ENCODE assay signal across 20 cellular contexts in the genomic region with DNA sequence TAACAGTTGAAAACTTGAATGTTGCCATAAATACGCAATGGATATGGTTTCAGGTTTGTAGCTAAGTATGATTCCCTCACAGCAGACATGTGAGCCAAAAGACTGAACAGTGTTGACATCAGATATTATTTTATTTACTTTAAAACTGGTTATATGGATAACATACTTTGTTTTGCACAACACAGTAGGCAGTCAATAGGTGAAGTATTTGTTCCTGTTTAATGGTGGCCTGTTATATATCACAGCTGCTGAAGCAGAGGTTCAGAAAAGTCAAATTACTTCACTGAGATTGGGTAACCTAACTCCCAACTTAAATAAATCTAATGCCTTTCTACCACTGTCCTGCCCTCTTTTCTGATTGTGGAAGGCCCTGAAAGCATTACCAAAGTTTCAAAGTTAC. TPM values are rescaled to one million over a fixed set of nuclear protein-coding genes. Genes with fewer than 3 reads are reported as not detected.
DNase-seq lines count a peak whose midpoint lies in the region; ATAC-seq and TF ChIP-seq lines count a peak whose summit lies in the region.
"Had no signal": no experiment of that assay in that cellular context is flagged by ENCODE, and none has a peak within 500 bp of the region (broad histone marks: within the 10 kb centered on the region; RNA-seq: fewer than 3 reads in every experiment).

No MANE protein-coding gene starts in this region.

- H3K27me3 Mint-ChIP-seq in nephron (ENCODE audit: low read depth) = no peaks in the 10 kb centered on the region
- no peaks in the 10 kb centered on the region for H3K27me3 Mint-ChIP-seq in activated naive CD4-positive, alpha-beta T cell treated with anti-CD3 and anti-CD28 coated beads, Interleukin-2, amount 10 ng/mL, durations not matched to agents 7 days and 5 days

- no TSS peak for BruUV-seq in PC-3 (replicated peaks; lab: Mats Ljungman, UMichigan)

- CTCF ChIA-PET in PC-3 (lab: Charles Lee) = no interaction called here
- CTCF ChIA-PET in activated naive CD4-positive, alpha-beta T cell treated with anti-CD3 and anti-CD28 coated beads, Interleukin-2, amount 10 ng/mL, durations not matched to agents 7 days and 5 days (lab: Charles Lee) = no interaction called here

- H3K36me3 ChIP-seq in PC-3 (ENCODE audit: low read depth, low read length) (no peaks in the 10 kb centered on the region), esophagus squamous epithelium (peaks cover 0 to 3% (median 0%) of the 10 kb centered on the region in 3 donors)
- H3K36me3 ChIP-seq: BLaER1 treated with 17β-estradiol and CSF1 and Interleukin-3, amounts not matched to agents 10 nM and 100 nM had no signal

- H3K9ac ChIP-seq in PC-3 (ENCODE audit: low read length) = no peak overlapping the region
- H3K9ac ChIP-seq: BLaER1 treated with 17β-estradiol and CSF1 and Interleukin-3, amounts not matched to agents 10 nM and 100 nM had no signal

- peak; percentile 14; the same call in 1 of the 2 replicates for ATAC-seq in PC-3
- ATAC-seq: A549 had no signal

- H3K9me3 Mint-ChIP-seq in nephron = no peaks in the 10 kb centered on the region
- H3K9me3 Mint-ChIP-seq in activated naive CD4-positive, alpha-beta T cell treated with anti-CD3 and anti-CD28 coated beads, Interleukin-2, amount 10 ng/mL, durations not matched to agents 7 days and 5 days = no peaks in the 10 kb centered on the region
- H3K9me3 Mint-ChIP-seq: HFFc6 had no signal

- H2AFZ ChIP-seq in PC-3 (ENCODE audit: low read length) = no peak overlapping the region

- DNase-seq in DMS53 (lab: John Stamatoyannopoulos, UW) (peak; percentile 74), PC-3 (no peak), esophagus squamous epithelium (lab: John Stamatoyannopoulos, UW) (no peak), NCI-H2029 treated with DMSO at 0.1 percent for 48 hours (lab: John Stamatoyannopoulos, UW) (no peak), erythroblast (lab: John Stamatoyannopoulos, UW) (no peak), ecto neural progenitor cell (ENCODE audit: low spot score) (no peak)
- no peak for DNase-seq in activated naive CD4-positive, alpha-beta T cell treated with anti-CD3 and anti-CD28 coated beads, Interleukin-2, amount 10 ng/mL, durations not matched to agents 7 days and 5 days
- DNase-seq: CD8-positive, alpha-beta memory T cell; DND-41; GOT3; HFFc6; Karpas-422; NCI-H1105 treated with DMSO at 0.1 percent for 48 hours; NCI-H1694 treated with DMSO at 0.1 percent for 48 hours; NCI-H226; NCI-H69; OCI-M1 had no signal

- H3K27ac ChIP-seq in PC-3 (ENCODE audit: low read length) = no peak overlapping the region
- H3K27ac ChIP-seq in esophagus squamous epithelium = peak overlapping the region in 3 of 4 donors; percentile 27 to 64 (median 38)
- H3K27ac ChIP-seq: A549; BLaER1 treated with 17β-estradiol and CSF1 and Interleukin-3, amounts not matched to agents 10 nM and 100 nM had no signal

- no peaks in the 10 kb centered on the region for H3K9me3 ChIP-seq in PC-3 (ENCODE audit: low read length)
- no peaks in the 10 kb centered on the region for H3K9me3 ChIP-seq in esophagus squamous epithelium
- H3K9me3 ChIP-seq: A549 had no signal

- H3K27me3 ChIP-seq in PC-3 (ENCODE audit: low read length) (no peaks in the 10 kb centered on the region), esophagus squamous epithelium (no peaks in the 10 kb centered on the region)
- H3K27me3 ChIP-seq: BLaER1 treated with 17β-estradiol and CSF1 and Interleukin-3, amounts not matched to agents 10 nM and 100 nM had no signal

- H3K4me3 ChIP-seq in PC-3 (ENCODE audit: low read length) = no peak overlapping the region
- no peak overlapping the region for H3K4me3 ChIP-seq in esophagus squamous epithelium
- H3K4me3 ChIP-seq: A549; BLaER1 treated with 17β-estradiol and CSF1 and Interleukin-3, amounts not matched to agents 10 nM and 100 nM had no signal

- peak overlapping the region in 2 of 3 experiments; percentile 37 to 47 for H3K27ac Mint-ChIP-seq in nephron
- no peak overlapping the region for H3K27ac Mint-ChIP-seq in activated naive CD4-positive, alpha-beta T cell treated with anti-CD3 and anti-CD28 coated beads, Interleukin-2, amount 10 ng/mL, durations not matched to agents 7 days and 5 days
- H3K27ac Mint-ChIP-seq: CD8-positive, alpha-beta memory T cell; HFFc6 had no signal

- peaks cover 30% of the 10 kb centered on the region for H3K36me3 Mint-ChIP-seq in nephron (ENCODE audit: low read depth)
- no peaks in the 10 kb centered on the region for H3K36me3 Mint-ChIP-seq in activated naive CD4-positive, alpha-beta T cell treated with anti-CD3 and anti-CD28 coated beads, Interleukin-2, amount 10 ng/mL, durations not matched to agents 7 days and 5 days
- H3K36me3 Mint-ChIP-seq: CD8-positive, alpha-beta memory T cell had no signal

- intact Hi-C loops in PC-3 (cut with micrococcal nuclease) = loop anchor here (5.0 kb wide), 1 partner anchor 33 kb away; no protein-coding TSS in a partner anchor
- intact Hi-C loops in esophagus squamous epithelium (cut with DNase I) = no loop called here

- H3K4me3 Mint-ChIP-seq in nephron = no peak overlapping the region
- no peak overlapping the region for H3K4me3 Mint-ChIP-seq in activated naive CD4-positive, alpha-beta T cell treated with anti-CD3 and anti-CD28 coated beads, Interleukin-2, amount 10 ng/mL, durations not matched to agents 7 days and 5 days
- H3K4me3 Mint-ChIP-seq: CD8-positive, alpha-beta memory T cell; HFFc6 had no signal

- TF ChIP-seq POLR2A in esophagus squamous epithelium (IDR thresholded peaks at IDR 0.05) (no peak), erythroblast (IDR thresholded peaks at IDR 0.05; ENCODE audit: low read length) (no peak)

- H3K4me2 ChIP-seq in PC-3 (ENCODE audit: low read length) = no peak overlapping the region
- H3K4me2 ChIP-seq: A549 had no signal

- H3K4me1 ChIP-seq in PC-3 (ENCODE audit: insufficient read depth, low read length) (peaks cover 33% of the 10 kb centered on the region), esophagus squamous epithelium (peaks cover 13 to 86% (median 35%) of the 10 kb centered on the region in 3 donors)

- H3K9me2 ChIP-seq in PC-3 (replicated peaks; ENCODE audit: low read length) = no peaks in the 10 kb centered on the region

- H3F3A ChIP-seq in PC-3 (ENCODE audit: low read length, unreplicated experiment) = no peaks in the 10 kb centered on the region

- H3K4me1 Mint-ChIP-seq in nephron = peaks cover 78% of the 10 kb centered on the region
- H3K4me1 Mint-ChIP-seq in activated naive CD4-positive, alpha-beta T cell treated with anti-CD3 and anti-CD28 coated beads, Interleukin-2, amount 10 ng/mL, durations not matched to agents 7 days and 5 days = no peaks in the 10 kb centered on the region
- H3K4me1 Mint-ChIP-seq: CD8-positive, alpha-beta memory T cell had no signal

- no peak for TF ChIP-seq CTCF in PC-3 (conservative IDR thresholded peaks at IDR 0.05; ENCODE audit: low read depth, low read length)
- TF ChIP-seq CTCF in esophagus squamous epithelium (IDR thresholded peaks at IDR 0.05) = no peak
- TF ChIP-seq CTCF in nephron (IDR thresholded peaks at IDR 0.05; ENCODE audit: unreplicated experiment in 3 of 3) = no peak

- H4K20me1 ChIP-seq in PC-3 (ENCODE audit: low read length) = 0 out of 2 replicates have a peak, but pooled peaks cover 8% of the 10 kb centered on the region
- H4K20me1 ChIP-seq: BLaER1 treated with 17β-estradiol and CSF1 and Interleukin-3, amounts not matched to agents 10 nM and 100 nM had no signal

- 89 to 91% methylated on average over 1 of the region's 1 CpG for WGBS in esophagus squamous epithelium, 2 donors

- POLR2A ChIA-PET in PC-3 (lab: Charles Lee; ENCODE audit: unreplicated experiment) = no interaction called here

- peaks cover 100% of the 10 kb centered on the region for H3K79me2 ChIP-seq in PC-3 (ENCODE audit: low read length)

RNA-seq across cellular contexts. Expression of a gene that starts 44.6 kb away (rescaled TPM):
- total RNA-seq in PC-3 (2014; rRNA removed) (104 and 118 TPM in 2 replicates), esophagus squamous epithelium (100 to 1,000 TPM in 3 of 4 donors, 10 to 100 TPM in 1; 97.0 to 177 (median 142) TPM)
